24 cellular contexts compared by ENCODE assay signal in the genomic region with DNA sequence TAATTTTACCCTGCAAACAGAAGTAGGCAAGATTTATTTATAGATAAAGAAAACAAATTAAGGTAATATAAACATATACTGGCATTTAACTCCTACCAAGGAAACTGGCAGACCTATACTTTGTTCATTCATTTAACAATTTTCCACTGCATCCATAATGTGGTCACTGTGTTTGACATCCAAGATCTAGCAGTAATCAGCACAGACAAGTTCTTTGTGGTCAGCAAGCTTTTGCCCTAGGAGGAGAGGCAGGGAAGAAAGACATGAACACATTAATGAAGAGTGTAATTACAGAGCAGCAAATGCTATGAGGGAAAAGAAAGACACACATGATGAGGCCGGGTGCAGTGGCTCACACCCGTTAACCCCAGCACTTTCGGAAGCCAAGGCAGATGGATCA. TPM values are rescaled to one million over a fixed set of nuclear protein-coding genes. Genes with fewer than 3 reads are reported as not detected.
DNase-seq lines count a peak whose midpoint lies in the region; ATAC-seq and TF ChIP-seq lines count a peak whose summit lies in the region.
"Had no signal": no experiment of that assay in that cellular context is flagged by ENCODE, and none has a peak within 500 bp of the region (broad histone marks: within the 10 kb centered on the region; RNA-seq: fewer than 3 reads in every experiment).

No MANE protein-coding gene starts in this region.

- peak overlapping the region; percentile 61 for H3K27ac ChIP-seq in C4-2B
- H3K27ac ChIP-seq: 22Rv1, KMS-11, RWPE1 had no signal

- H3K36me3 Mint-ChIP-seq in naive thymus-derived CD8-positive, alpha-beta T cell, result peaks cover 15 to 82% (median 58%) of the 10 kb centered on the region in 3 donors

- no peak overlapping the region for H3K4me3 Mint-ChIP-seq in naive thymus-derived CD8-positive, alpha-beta T cell
- H3K4me3 Mint-ChIP-seq: CD4-positive, CD25-positive, alpha-beta regulatory T cell; H9; IgD-negative memory B cell had no signal

- ATAC-seq in naive thymus-derived CD8-positive, alpha-beta T cell, result no peak
- ATAC-seq in HG02759 (IDR thresholded peaks at IDR 0.05; ENCODE audit: unreplicated experiment) (no peak), GM18870 (IDR thresholded peaks at IDR 0.05; ENCODE audit: unreplicated experiment) (no peak)
- ATAC-seq: GM12878, Panc1 had no signal

- H3K27ac Mint-ChIP-seq in naive thymus-derived CD8-positive, alpha-beta T cell, result peak overlapping the region in 7 of 10 donors; percentile 1 to 90 (median 16)
- H3K27ac Mint-ChIP-seq: IgD-negative memory B cell had no signal

- POLR2A ChIA-PET in naive thymus-derived CD8-positive, alpha-beta T cell (lab: Charles Lee), result interaction anchor here (1.4 kb wide), 1 partner anchor 35 kb away, joined by 4 read pairs; a partner anchor contains a TSS

- H3K4me1 Mint-ChIP-seq in naive thymus-derived CD8-positive, alpha-beta T cell, result peaks cover 18 to 76% (median 46%) of the 10 kb centered on the region in 4 donors

- TF ChIP-seq CTCF in C4-2B (conservative IDR thresholded peaks at IDR 0.05), result no peak

- no peaks in the 10 kb centered on the region for H3K9me3 Mint-ChIP-seq in naive thymus-derived CD8-positive, alpha-beta T cell
- H3K9me3 Mint-ChIP-seq: H9, IgD-negative memory B cell had no signal

- no peaks in the 10 kb centered on the region for H3K27me3 Mint-ChIP-seq in naive thymus-derived CD8-positive, alpha-beta T cell
- H3K27me3 Mint-ChIP-seq: CD4-positive, CD25-positive, alpha-beta regulatory T cell; IgD-negative memory B cell had no signal

- DNase-seq in M059J (ENCODE audit: low read depth) (peak; percentile 51), astrocyte of the hippocampus (ENCODE audit: low read depth, low spot score) (peak; percentile 33), hypothalamus (lab: John Stamatoyannopoulos, UW) (no peak), T-helper 9 cell (no peak)
- DNase-seq in naive thymus-derived CD8-positive, alpha-beta T cell, result no peak
- DNase-seq: BE2C; CD4-positive, CD25-positive, alpha-beta regulatory T cell; H9; NCI-H1048; NCI-H1694; NCI-H2029 treated with DMSO at 0.1 percent for 48 hours; NCI-H446 treated with DMSO at 0.1 percent for 48 hours; NCI-H526; SHP77; SW 1271 had no signal

RNA-seq across cellular contexts. Expression of a gene that starts 34.4 kb away (rescaled TPM):
- 26.3 and 28.7 TPM in 2 replicates for total RNA-seq in M059J (2014; rRNA removed; shearing (Covaris generic))
- 10 to 100 TPM; 62.7 to 64.6 TPM for total RNA-seq in naive thymus-derived CD8-positive, alpha-beta T cell
- 10 to 100 TPM; 79.7 to 93.8 (median 91.4) TPM for polyA plus RNA-seq in naive thymus-derived CD8-positive, alpha-beta T cell

Comparison
In these comparisons a context has a peak if more than half of its experiments do, and no peak if none do; other contexts are left out.
1. DNase-seq: peak in M059J (single experiment) and astrocyte of the hippocampus (single experiment); none in naive thymus-derived CD8-positive, alpha-beta T cell (0 of 10), hypothalamus (0 of 51) and T-helper 9 cell (single experiment).